In the genomic region with DNA sequence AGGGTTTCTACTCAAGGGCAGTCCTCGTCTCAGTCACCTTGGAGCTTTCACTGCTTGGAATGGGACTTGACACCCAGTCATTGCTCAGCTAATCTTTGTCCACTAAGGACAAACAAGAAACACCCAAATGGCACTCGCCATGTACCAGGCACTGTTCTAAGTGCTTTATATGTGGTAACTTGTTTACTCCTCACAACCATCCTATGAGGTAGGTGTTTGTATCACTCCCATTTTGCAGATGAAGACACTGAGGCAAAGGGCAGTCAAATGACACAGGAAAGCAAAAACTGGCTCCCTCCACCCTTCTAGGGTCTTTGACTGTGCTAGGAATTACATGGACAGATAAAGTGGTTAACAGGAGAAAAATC, we compare ENCODE assay signal across 1 cellular context.
TF ChIP-seq lines count a peak whose summit lies in the region.

No MANE protein-coding gene starts in this region.

TF ChIP-seq in HCT116, 20 proteins besides CTCF, POLR2A, EP300 and RAD21:
- TF ChIP-seq, protein P1, sequence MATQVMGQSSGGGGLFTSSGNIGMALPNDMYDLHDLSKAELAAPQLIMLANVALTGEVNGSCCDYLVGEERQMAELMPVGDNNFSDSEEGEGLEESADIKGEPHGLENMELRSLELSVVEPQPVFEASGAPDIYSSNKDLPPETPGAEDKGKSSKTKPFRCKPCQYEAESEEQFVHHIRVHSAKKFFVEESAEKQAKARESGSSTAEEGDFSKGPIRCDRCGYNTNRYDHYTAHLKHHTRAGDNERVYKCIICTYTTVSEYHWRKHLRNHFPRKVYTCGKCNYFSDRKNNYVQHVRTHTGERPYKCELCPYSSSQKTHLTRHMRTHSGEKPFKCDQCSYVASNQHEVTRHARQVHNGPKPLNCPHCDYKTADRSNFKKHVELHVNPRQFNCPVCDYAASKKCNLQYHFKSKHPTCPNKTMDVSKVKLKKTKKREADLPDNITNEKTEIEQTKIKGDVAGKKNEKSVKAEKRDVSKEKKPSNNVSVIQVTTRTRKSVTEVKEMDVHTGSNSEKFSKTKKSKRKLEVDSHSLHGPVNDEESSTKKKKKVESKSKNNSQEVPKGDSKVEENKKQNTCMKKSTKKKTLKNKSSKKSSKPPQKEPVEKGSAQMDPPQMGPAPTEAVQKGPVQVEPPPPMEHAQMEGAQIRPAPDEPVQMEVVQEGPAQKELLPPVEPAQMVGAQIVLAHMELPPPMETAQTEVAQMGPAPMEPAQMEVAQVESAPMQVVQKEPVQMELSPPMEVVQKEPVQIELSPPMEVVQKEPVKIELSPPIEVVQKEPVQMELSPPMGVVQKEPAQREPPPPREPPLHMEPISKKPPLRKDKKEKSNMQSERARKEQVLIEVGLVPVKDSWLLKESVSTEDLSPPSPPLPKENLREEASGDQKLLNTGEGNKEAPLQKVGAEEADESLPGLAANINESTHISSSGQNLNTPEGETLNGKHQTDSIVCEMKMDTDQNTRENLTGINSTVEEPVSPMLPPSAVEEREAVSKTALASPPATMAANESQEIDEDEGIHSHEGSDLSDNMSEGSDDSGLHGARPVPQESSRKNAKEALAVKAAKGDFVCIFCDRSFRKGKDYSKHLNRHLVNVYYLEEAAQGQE (IDR thresholded peaks at IDR 0.05; ENCODE audit: low read depth), result no peak
- TF ChIP-seq EZH2phosphoT487 (IDR thresholded peaks at IDR 0.05; ENCODE audit: borderline replicate concordance), result no peak
- TF ChIP-seq, protein P2, sequence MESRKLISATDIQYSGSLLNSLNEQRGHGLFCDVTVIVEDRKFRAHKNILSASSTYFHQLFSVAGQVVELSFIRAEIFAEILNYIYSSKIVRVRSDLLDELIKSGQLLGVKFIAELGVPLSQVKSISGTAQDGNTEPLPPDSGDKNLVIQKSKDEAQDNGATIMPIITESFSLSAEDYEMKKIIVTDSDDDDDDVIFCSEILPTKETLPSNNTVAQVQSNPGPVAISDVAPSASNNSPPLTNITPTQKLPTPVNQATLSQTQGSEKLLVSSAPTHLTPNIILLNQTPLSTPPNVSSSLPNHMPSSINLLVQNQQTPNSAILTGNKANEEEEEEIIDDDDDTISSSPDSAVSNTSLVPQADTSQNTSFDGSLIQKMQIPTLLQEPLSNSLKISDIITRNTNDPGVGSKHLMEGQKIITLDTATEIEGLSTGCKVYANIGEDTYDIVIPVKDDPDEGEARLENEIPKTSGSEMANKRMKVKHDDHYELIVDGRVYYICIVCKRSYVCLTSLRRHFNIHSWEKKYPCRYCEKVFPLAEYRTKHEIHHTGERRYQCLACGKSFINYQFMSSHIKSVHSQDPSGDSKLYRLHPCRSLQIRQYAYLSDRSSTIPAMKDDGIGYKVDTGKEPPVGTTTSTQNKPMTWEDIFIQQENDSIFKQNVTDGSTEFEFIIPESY (IDR thresholded peaks at IDR 0.05; ENCODE audit: extremely low read depth, insufficient replicate concordance, low read length), result no peak
- no peak for TF ChIP-seq ZFX (IDR thresholded peaks at IDR 0.05)
- TF ChIP-seq SIN3A (IDR thresholded peaks at IDR 0.05; ENCODE audit: low read depth), result no peak
- no peak for TF ChIP-seq POLR2AphosphoS5 (IDR thresholded peaks at IDR 0.05; ENCODE audit: low read depth, low read length)
TF ChIP-seq in HCT116: peak in this region for 0.
